18 cellular contexts compared by ENCODE assay signal in genomic region chr11:32723332-32723731, GRCh38.
DNase-seq lines count a peak whose midpoint lies in the region; ATAC-seq and TF ChIP-seq lines count a peak whose summit lies in the region.
"Had no signal": no experiment of that assay in that cellular context is flagged by ENCODE, and none has a peak within 500 bp of the region (broad histone marks: within the 10 kb centered on the region; RNA-seq: fewer than 3 reads in every experiment).

No MANE protein-coding gene starts in this region.

- no peak overlapping the region for H3K9ac ChIP-seq in HCT116 (ENCODE audit: low read length)
- H3K9ac ChIP-seq: BLaER1 had no signal

- no peak for TF ChIP-seq POLR2A in HCT116 (IDR thresholded peaks at IDR 0.05; ENCODE audit: borderline replicate concordance, extremely low read depth, insufficient read depth, insufficient read length)
- TF ChIP-seq POLR2A in thyroid gland (IDR thresholded peaks at IDR 0.05) = no peak

- no peaks in the 10 kb centered on the region for H3K4me1 Mint-ChIP-seq in endothelial cell (ENCODE audit: unreplicated experiment)
- H3K4me1 Mint-ChIP-seq in stimulated activated naive CD8-positive, alpha-beta T cell treated with anti-CD3 and anti-CD28 coated beads, Interleukin-15, amount 100 ng/mL, for 72 hours = peaks cover 5% of the 10 kb centered on the region
- H3K4me1 Mint-ChIP-seq: B cell; CD4-positive, CD25-positive, alpha-beta regulatory T cell; GM23338 had no signal

- no peak overlapping the region for H3K27ac ChIP-seq in HCT116 (ENCODE audit: low read depth, low read length)
- peak overlapping the region in 2 of 3 donors; percentile 4 to 34 for H3K27ac ChIP-seq in thyroid gland
- H3K27ac ChIP-seq: BLaER1, C4-2B had no signal

- DNase-seq in HCT116 (ENCODE audit: low read depth, low spot score) = no peak
- peak; percentile 44 for DNase-seq in amniotic epithelial cell (ENCODE audit: low read depth)
- DNase-seq in fibroblast of the aortic adventitia (ENCODE audit: low read depth) = peak; percentile 27
- peak; percentile 75 to 85 for DNase-seq in thyroid gland
- no peak for DNase-seq in endothelial cell (ENCODE audit: low spot score)
- DNase-seq in NCI-H526 treated with DMSO at 0.1 percent for 48 hours (lab: John Stamatoyannopoulos, UW) = no peak
- DNase-seq in stimulated activated naive CD8-positive, alpha-beta T cell treated with anti-CD3 and anti-CD28 coated beads, Interleukin-15, amount 100 ng/mL, for 72 hours = no peak
- DNase-seq: CD4-positive, CD25-positive, alpha-beta regulatory T cell; CD8-positive, alpha-beta T cell; DMS53; DMS79 treated with DMSO at 0.1 percent for 48 hours; GF-D8; H9; HFFc6 had no signal

- POLR2A ChIA-PET in HCT116 (lab: Charles Lee) = no interaction called here

- H3K4me3 ChIP-seq in HCT116 (replicated peaks in 1 of 2; ENCODE audit: low read depth in 1 of 2, low read length in 2 of 2) (no peak overlapping the region), fibroblast of the aortic adventitia (ENCODE audit: low read depth, low read length) (no peak overlapping the region), thyroid gland (replicated peaks in 1 of 3) (no peak overlapping the region)
- H3K4me3 ChIP-seq: BLaER1, GM23338 had no signal

- H3K9me2 ChIP-seq in HCT116 (ENCODE audit: insufficient read depth) = no peaks in the 10 kb centered on the region

- no peak for TF ChIP-seq RAD21 in HCT116 (IDR thresholded peaks at IDR 0.05; ENCODE audit: low read depth)

- H3K4me2 ChIP-seq in HCT116 (ENCODE audit: low read length) = no peak overlapping the region
- H3K4me2 ChIP-seq: BLaER1, GM23338 had no signal

- H3K9me3 ChIP-seq in HCT116 (ENCODE audit: control insufficient read depth in 1 of 2, insufficient read depth in 1 of 2, low read depth in 1 of 2, low read length in 2 of 2) = no peaks in the 10 kb centered on the region
- no peaks in the 10 kb centered on the region for H3K9me3 ChIP-seq in thyroid gland
- H3K9me3 ChIP-seq: BLaER1 had no signal

- ATAC-seq in HCT116 = no peak
- ATAC-seq in stimulated activated naive CD8-positive, alpha-beta T cell treated with anti-CD3 and anti-CD28 coated beads, Interleukin-15, amount 100 ng/mL, for 72 hours = no peak
- ATAC-seq: CD8-positive, alpha-beta T cell; GM23338 had no signal

- H3K79me2 ChIP-seq in HCT116 (ENCODE audit: insufficient read depth, low read length) = no peaks in the 10 kb centered on the region

- CTCF ChIA-PET in HCT116 (lab: Charles Lee) = no interaction called here

- H3K36me3 Mint-ChIP-seq in endothelial cell (ENCODE audit: low read depth, unreplicated experiment) = no peaks in the 10 kb centered on the region
- H3K36me3 Mint-ChIP-seq: CD4-positive, CD25-positive, alpha-beta regulatory T cell; CD8-positive, alpha-beta T cell had no signal

- RAD21 ChIA-PET in HCT116 (lab: Charles Lee; ENCODE audit: low non-redundant PET in 1 of 2, low total read pairs in 2 of 2, uncharacterized antibody in 2 of 2, unreplicated experiment in 2 of 2) = no interaction called here

- intact Hi-C loops in HCT116 (cut with micrococcal nuclease) (loop anchor here (5.0 kb wide), 1 partner anchor 236 kb away; no protein-coding TSS in a partner anchor), thyroid gland (cut with DNase I) (no loop called here)

- H3K27me3 ChIP-seq in HCT116 (ENCODE audit: insufficient read depth, low read length) (no peaks in the 10 kb centered on the region), thyroid gland (no peaks in the 10 kb centered on the region)
- H3K27me3 ChIP-seq: BLaER1 had no signal

- WGBS in thyroid gland, 2 donors = 17 to 29% methylated on average over 3 of the region's 3 CpGs

- BruUV-seq in HCT116 (replicated peaks; lab: Mats Ljungman, UMichigan) = no TSS peak

- H3K4me3 Mint-ChIP-seq in endothelial cell (ENCODE audit: unreplicated experiment) = no peak overlapping the region
- no peak overlapping the region for H3K4me3 Mint-ChIP-seq in stimulated activated naive CD8-positive, alpha-beta T cell treated with anti-CD3 and anti-CD28 coated beads, Interleukin-15, amount 100 ng/mL, for 72 hours
- H3K4me3 Mint-ChIP-seq: B cell; CD4-positive, CD25-positive, alpha-beta regulatory T cell; CD8-positive, alpha-beta T cell; GM23338; H9; HFFc6 had no signal

- H2AFZ ChIP-seq in HCT116 (ENCODE audit: low read depth, low read length, poor library complexity, severe bottlenecking) = peak overlapping the region; percentile 45
- H2AFZ ChIP-seq: GM23338 had no signal

- no peaks in the 10 kb centered on the region for H3K9me3 Mint-ChIP-seq in endothelial cell (ENCODE audit: unreplicated experiment)
- no peaks in the 10 kb centered on the region for H3K9me3 Mint-ChIP-seq in stimulated activated naive CD8-positive, alpha-beta T cell treated with anti-CD3 and anti-CD28 coated beads, Interleukin-15, amount 100 ng/mL, for 72 hours
- H3K9me3 Mint-ChIP-seq: CD8-positive, alpha-beta T cell; GM23338; H9; HFFc6 had no signal

- H4K20me1 ChIP-seq in HCT116 (ENCODE audit: insufficient read depth) = no peaks in the 10 kb centered on the region
- H4K20me1 ChIP-seq: BLaER1 had no signal

- no peaks in the 10 kb centered on the region for H3K27me3 Mint-ChIP-seq in endothelial cell (ENCODE audit: unreplicated experiment)
- H3K27me3 Mint-ChIP-seq in stimulated activated naive CD8-positive, alpha-beta T cell treated with anti-CD3 and anti-CD28 coated beads, Interleukin-15, amount 100 ng/mL, for 72 hours = peaks cover 19% of the 10 kb centered on the region

- H3K4me1 ChIP-seq in HCT116 (ENCODE audit: control insufficient read depth in 1 of 2, insufficient read depth in 2 of 2, low read length in 2 of 2) = no peaks in the 10 kb centered on the region
- H3K4me1 ChIP-seq in thyroid gland = peaks cover 0 to 4% of the 10 kb centered on the region in 2 donors
- H3K4me1 ChIP-seq: BLaER1 had no signal

- no peaks in the 10 kb centered on the region for H3K36me3 ChIP-seq in HCT116 (ENCODE audit: control insufficient read depth in 1 of 2, insufficient read depth in 2 of 2, low read length in 2 of 2)
- no peaks in the 10 kb centered on the region for H3K36me3 ChIP-seq in thyroid gland
- H3K36me3 ChIP-seq: BLaER1 had no signal

- no peak overlapping the region for H3K27ac Mint-ChIP-seq in endothelial cell (ENCODE audit: unreplicated experiment)
- H3K27ac Mint-ChIP-seq in stimulated activated naive CD8-positive, alpha-beta T cell treated with anti-CD3 and anti-CD28 coated beads, Interleukin-15, amount 100 ng/mL, for 72 hours = no peak overlapping the region
- H3K27ac Mint-ChIP-seq: B cell; CD4-positive, CD25-positive, alpha-beta regulatory T cell; CD8-positive, alpha-beta T cell; GM23338; H9; HFFc6 had no signal

- no peak for TF ChIP-seq CTCF in HCT116 (IDR thresholded peaks at IDR 0.05 in 2 of 3, conservative IDR thresholded peaks at IDR 0.05 in 1 of 3; ENCODE audit: borderline replicate concordance in 1 of 3, insufficient read depth in 1 of 3, low read depth in 2 of 3, low read length in 2 of 3)
- TF ChIP-seq CTCF in fibroblast of the aortic adventitia (IDR thresholded peaks at IDR 0.05; ENCODE audit: insufficient read depth, low read length) = no peak
- TF ChIP-seq CTCF in thyroid gland (IDR thresholded peaks at IDR 0.05) = no peak
- no peak for TF ChIP-seq CTCF in endothelial cell (IDR thresholded peaks at IDR 0.05; ENCODE audit: unreplicated experiment)

TF ChIP-seq in HCT116, 20 proteins besides CTCF, POLR2A, EP300 and RAD21:
- no peak for TF ChIP-seq JUND (IDR thresholded peaks at IDR 0.05)
- TF ChIP-seq POLR2AphosphoS5 (IDR thresholded peaks at IDR 0.05; ENCODE audit: low read depth, low read length) = no peak
- TF ChIP-seq EZH2phosphoT487 (IDR thresholded peaks at IDR 0.05; ENCODE audit: borderline replicate concordance) = no peak
- no peak for TF ChIP-seq SP1 (IDR thresholded peaks at IDR 0.05; ENCODE audit: low read depth)
- no peak for TF ChIP-seq ATF3 (IDR thresholded peaks at IDR 0.05)

Comparison
In these comparisons a context has a peak if more than half of its experiments do, and no peak if none do; other contexts are left out.
1. DNase-seq: peak in amniotic epithelial cell (single experiment), fibroblast of the aortic adventitia (single experiment) and thyroid gland (2 of 2); none in HCT116 (single experiment), endothelial cell (single experiment), NCI-H526 treated with DMSO at 0.1 percent for 48 hours (single experiment) and stimulated activated naive CD8-positive, alpha-beta T cell treated with anti-CD3 and anti-CD28 coated beads, Interleukin-15, amount 100 ng/mL, for 72 hours (0 of 2).